8 cellular contexts compared by ENCODE assay signal in the genomic region with DNA sequence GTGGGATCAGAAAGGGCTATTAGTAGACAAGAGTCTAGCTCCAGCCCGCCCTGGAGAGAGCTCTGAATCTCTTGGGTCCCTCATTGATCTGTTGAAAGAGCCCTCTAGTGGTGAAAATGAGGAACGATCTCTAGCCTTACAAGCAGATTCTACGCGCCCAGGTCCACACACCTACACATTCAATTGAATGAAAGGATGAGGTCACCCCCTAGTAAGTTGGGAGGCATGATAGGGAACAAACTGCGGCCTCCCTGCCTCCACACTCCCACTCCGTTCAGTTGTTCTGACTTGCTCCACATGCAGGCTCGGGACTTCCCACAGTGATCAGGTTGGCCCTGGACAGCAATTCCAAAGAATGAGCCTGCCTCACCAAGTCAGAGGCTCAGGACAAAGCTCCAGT. TPM values are rescaled to one million over a fixed set of nuclear protein-coding genes. Genes with fewer than 3 reads are reported as not detected.
DNase-seq lines count a peak whose midpoint lies in the region; ATAC-seq and TF ChIP-seq lines count a peak whose summit lies in the region.

No MANE protein-coding gene starts in this region.

- ATAC-seq in GM21367 (IDR thresholded peaks at IDR 0.05; ENCODE audit: unreplicated experiment), result no peak

- intact Hi-C loops in thyroid gland (cut with DNase I), result no loop called here

- no peak for TF ChIP-seq POLR2A in thyroid gland (IDR thresholded peaks at IDR 0.05)

- H3K27ac ChIP-seq in thyroid gland, result no peak overlapping the region

- H3K36me3 ChIP-seq in thyroid gland, result no peaks in the 10 kb centered on the region

- CTCF ChIA-PET in AG04449 (lab: Yijun Ruan, JAX), result interaction anchor here (0.6 to 2.0 kb wide), 4 partner anchors 9 to 211 kb away, joined by 3 to 6 read pairs (median 4); no protein-coding TSS in a partner anchor

- 16 to 17% methylated on average over 7 of the region's 7 CpGs for WGBS in thyroid gland, 2 donors

- no peaks in the 10 kb centered on the region for H3K9me3 ChIP-seq in thyroid gland

- H3K4me3 ChIP-seq in AG04449 (ENCODE audit: low read depth, low read length) (no peak overlapping the region), thyroid gland (replicated peaks in 1 of 3) (no peak overlapping the region)

- H3K4me1 ChIP-seq in thyroid gland, result no peaks in the 10 kb centered on the region

- TF ChIP-seq CTCF in AG04449 (IDR thresholded peaks at IDR 0.05; ENCODE audit: insufficient read depth, low read length, missing control alignments) (peak; percentile 40), GM12873 (IDR thresholded peaks at IDR 0.05; ENCODE audit: insufficient read depth, low read depth, low read length, missing control alignments) (peak; percentile 84), thyroid gland (IDR thresholded peaks at IDR 0.05) (peak in 5 of 6 experiments; percentile 12 to 50 (median 18))

- no peaks in the 10 kb centered on the region for H3K27me3 ChIP-seq in thyroid gland

- POLR2A ChIA-PET in AG04449 (lab: Yijun Ruan, JAX), result no interaction called here

- DNase-seq in AG04449 (ENCODE audit: low read depth, low spot score) (no peak), NCI-H187 treated with DMSO at 0.1 percent for 48 hours (lab: John Stamatoyannopoulos, UW) (peak; percentile 10), middle frontal gyrus (ENCODE audit: extremely low spot score, low spot score) (peak; percentile 70), thyroid gland (peak in 1 of 2 donors; percentile 3)
- peak; percentile 22 to 26 for DNase-seq in activated CD4-positive, alpha-beta T cell treated with anti-CD3 and anti-CD28 coated beads for 4 hours
- peak; percentile 23 for DNase-seq in effector CD4-positive, alpha-beta T cell

RNA-seq across cellular contexts. Expression of a gene that starts 2.9 kb away (rescaled TPM):
- not detected for total RNA-seq in thyroid gland

Comparison
In these comparisons a context has a peak if more than half of its experiments do, and no peak if none do; other contexts are left out.
1. CTCF ChIP-seq: peak in every context shown above with its lines; median percentile 84 in GM12873; 40 in AG04449; 18 in thyroid gland.